ENCODE assay signal across 10 cellular contexts in genomic region chr1:172117800-172118199, GRCh38.
DNase-seq lines count a peak whose midpoint lies in the region; ATAC-seq and TF ChIP-seq lines count a peak whose summit lies in the region.
"Had no signal": no experiment of that assay in that cellular context is flagged by ENCODE, and none has a peak within 500 bp of the region (broad histone marks: within the 10 kb centered on the region; RNA-seq: fewer than 3 reads in every experiment).

No MANE protein-coding gene starts in this region.

- CTCF ChIA-PET in activated CD8-positive, alpha-beta memory T cell treated with anti-CD3 and anti-CD28 coated beads, Interleukin-2, amount 10 ng/mL, durations not matched to agents 7 days and 5 days (lab: Charles Lee): interaction anchor here (0.9 to 1.2 kb wide), 4 partner anchors 35 to 326 kb away, joined by 3 to 5 read pairs (median 3); partner anchors contain the start of gene PIGC

- no peaks in the 10 kb centered on the region for H3K9me3 Mint-ChIP-seq in activated CD8-positive, alpha-beta memory T cell treated with anti-CD3 and anti-CD28 coated beads, Interleukin-2, amount 10 ng/mL, durations not matched to agents 7 days and 5 days (ENCODE audit: low read depth)
- no peaks in the 10 kb centered on the region for H3K9me3 Mint-ChIP-seq in natural killer cell

- TF ChIP-seq CTCF in natural killer cell (IDR thresholded peaks at IDR 0.05): no peak

- peaks cover 12% of the 10 kb centered on the region for H3K36me3 Mint-ChIP-seq in activated CD8-positive, alpha-beta memory T cell treated with anti-CD3 and anti-CD28 coated beads, Interleukin-2, amount 10 ng/mL, durations not matched to agents 7 days and 5 days
- no peaks in the 10 kb centered on the region for H3K36me3 Mint-ChIP-seq in natural killer cell

- peak; percentile 84 for DNase-seq in activated CD8-positive, alpha-beta memory T cell treated with anti-CD3 and anti-CD28 coated beads, Interleukin-2, amount 10 ng/mL, durations not matched to agents 7 days and 5 days
- no peak for DNase-seq in activated CD8-positive, alpha-beta memory T cell treated with anti-CD3 and anti-CD28 coated beads, Interleukin-2, amount 50 U/mL, for 4 hours
- DNase-seq in T-helper 9 cell (peak; percentile 1), natural killer cell (no peak), middle frontal gyrus (ENCODE audit: extremely low spot score, low spot score) (no peak), head of caudate nucleus (no peak), NCI-H2171 treated with DMSO at 0.1 percent for 48 hours (lab: John Stamatoyannopoulos, UW) (no peak)
- DNase-seq: trophoblast cell had no signal

- H3K27me3 Mint-ChIP-seq in activated CD8-positive, alpha-beta memory T cell treated with anti-CD3 and anti-CD28 coated beads, Interleukin-2, amount 10 ng/mL, durations not matched to agents 7 days and 5 days: no peaks in the 10 kb centered on the region
- peaks cover 0 to 5% of the 10 kb centered on the region in 2 donors for H3K27me3 Mint-ChIP-seq in natural killer cell (ENCODE audit: low read depth in 2 of 2)

- intact Hi-C loops in natural killer cell (cut with micrococcal nuclease) (no loop called here), head of caudate nucleus (cut with DNase I) (no loop called here)

- peak; percentile 94 for ATAC-seq in activated CD8-positive, alpha-beta memory T cell treated with anti-CD3 and anti-CD28 coated beads, Interleukin-2, amount 10 ng/mL, durations not matched to agents 7 days and 5 days
- ATAC-seq in HG02610 (IDR thresholded peaks at IDR 0.05; ENCODE audit: unreplicated experiment): peak; percentile 84
- peak; percentile 63 to 96 (median 65) for ATAC-seq in natural killer cell
- ATAC-seq: A549 had no signal

- peak overlapping the region; percentile 57 for H3K27ac Mint-ChIP-seq in activated CD8-positive, alpha-beta memory T cell treated with anti-CD3 and anti-CD28 coated beads, Interleukin-2, amount 10 ng/mL, durations not matched to agents 7 days and 5 days
- H3K27ac Mint-ChIP-seq in natural killer cell: peak overlapping the region; percentile 53 to 57

- H3K4me1 Mint-ChIP-seq in activated CD8-positive, alpha-beta memory T cell treated with anti-CD3 and anti-CD28 coated beads, Interleukin-2, amount 10 ng/mL, durations not matched to agents 7 days and 5 days: peaks cover 25% of the 10 kb centered on the region
- H3K4me1 Mint-ChIP-seq in natural killer cell: peaks cover 16 to 17% of the 10 kb centered on the region in 2 donors

- peak overlapping the region; percentile 13 for H3K4me3 Mint-ChIP-seq in activated CD8-positive, alpha-beta memory T cell treated with anti-CD3 and anti-CD28 coated beads, Interleukin-2, amount 10 ng/mL, durations not matched to agents 7 days and 5 days
- H3K4me3 Mint-ChIP-seq in natural killer cell: peak overlapping the region; percentile 64

Comparison
In these comparisons a context has a peak if more than half of its experiments do, and no peak if none do; other contexts are left out.
1. DNase-seq: peak in activated CD8-positive, alpha-beta memory T cell treated with anti-CD3 and anti-CD28 coated beads, Interleukin-2, amount 10 ng/mL, durations not matched to agents 7 days and 5 days (single experiment) and T-helper 9 cell (single experiment); none in activated CD8-positive, alpha-beta memory T cell treated with anti-CD3 and anti-CD28 coated beads, Interleukin-2, amount 50 U/mL, for 4 hours (single experiment), natural killer cell (single experiment), middle frontal gyrus (single experiment), head of caudate nucleus (0 of 42) and NCI-H2171 treated with DMSO at 0.1 percent for 48 hours (single experiment).
2. Peak in every context shown above with its lines, with median percentiles within 50 percentile points of each other: ATAC-seq.